21 cellular contexts compared by ENCODE assay signal in genomic region chr1:228353601-228354371, GRCh38. TPM values are rescaled to one million over a fixed set of nuclear protein-coding genes. Genes with fewer than 3 reads are reported as not detected.
DNase-seq lines count a peak whose midpoint lies in the region; ATAC-seq and TF ChIP-seq lines count a peak whose summit lies in the region.
"Had no signal": no experiment of that assay in that cellular context is flagged by ENCODE, and none has a peak within 500 bp of the region (broad histone marks: within the 10 kb centered on the region; RNA-seq: fewer than 3 reads in every experiment).

No MANE protein-coding gene starts in this region.

- H3K9me3 Mint-ChIP-seq in MCF 10A (ENCODE audit: unreplicated experiment) = no peaks in the 10 kb centered on the region
- H3K9me3 Mint-ChIP-seq: CD8-positive, alpha-beta T cell; GM23338; IgD-negative memory B cell had no signal

- H3K36me3 ChIP-seq in mammary epithelial cell (ENCODE audit: insufficient read depth, low read length) (no peaks in the 10 kb centered on the region), psoas muscle (ENCODE audit: insufficient read depth in 1 of 2, low read depth in 1 of 2) (peaks cover 0 to 98% of the 10 kb centered on the region in 2 donors)
- H3K36me3 ChIP-seq: HAP-1, SJSA1 had no signal

- peaks cover 25% of the 10 kb centered on the region for H3K4me1 ChIP-seq in mammary epithelial cell (ENCODE audit: insufficient read depth, low read length)
- no peaks in the 10 kb centered on the region for H3K4me1 ChIP-seq in right cardiac atrium (ENCODE audit: control insufficient read depth, insufficient read depth, low read length)
- no peaks in the 10 kb centered on the region for H3K4me1 ChIP-seq in psoas muscle
- H3K4me1 ChIP-seq: HAP-1, SJSA1 had no signal

- H2AFZ ChIP-seq in mammary epithelial cell (ENCODE audit: low read depth, low read length) = peak overlapping the region; percentile 70
- H2AFZ ChIP-seq: GM23338 had no signal

- no peak for ATAC-seq in right cardiac atrium
- ATAC-seq in psoas muscle = peak; percentile 1 to 15 (median 4)
- ATAC-seq in HG02973 (IDR thresholded peaks at IDR 0.05; ENCODE audit: unreplicated experiment) = no peak
- no peak for ATAC-seq in HG03039 (IDR thresholded peaks at IDR 0.05; ENCODE audit: unreplicated experiment)
- ATAC-seq: CD8-positive, alpha-beta T cell had no signal

- H3K36me3 Mint-ChIP-seq in MCF 10A (ENCODE audit: insufficient read depth, unreplicated experiment) = no peaks in the 10 kb centered on the region

- H3K4me3 ChIP-seq in mammary epithelial cell (replicated peaks in 1 of 3; ENCODE audit: insufficient read depth in 1 of 3, low read depth in 2 of 3, low read length in 3 of 3) (no peak overlapping the region), right cardiac atrium (ENCODE audit: low read length) (no peak overlapping the region), psoas muscle (no peak overlapping the region)
- H3K4me3 ChIP-seq: GM23338, HAP-1, SJSA1 had no signal

- BruUV-seq in mammary epithelial cell (replicated peaks; lab: Mats Ljungman, UMichigan) (no TSS peak), MCF 10A (replicated peaks; lab: Mats Ljungman, UMichigan) (no TSS peak)

- no peaks in the 10 kb centered on the region for H3K27me3 ChIP-seq in mammary epithelial cell (ENCODE audit: insufficient read depth, low read length)
- no peaks in the 10 kb centered on the region for H3K27me3 ChIP-seq in right cardiac atrium (ENCODE audit: control insufficient read depth, insufficient read depth)
- no peaks in the 10 kb centered on the region for H3K27me3 ChIP-seq in psoas muscle (ENCODE audit: insufficient read depth in 3 of 3, low read length in 2 of 3)
- H3K27me3 ChIP-seq: SJSA1 had no signal

- H3K4me3 Mint-ChIP-seq in MCF 10A (ENCODE audit: unreplicated experiment) = no peak overlapping the region
- H3K4me3 Mint-ChIP-seq: CD8-positive, alpha-beta T cell; GM23338; IgD-negative memory B cell had no signal

- peak overlapping the region; percentile 83 for H3K4me2 ChIP-seq in mammary epithelial cell (ENCODE audit: insufficient read depth, low read depth, low read length)
- H3K4me2 ChIP-seq: GM23338 had no signal

- dilution Hi-C loops in mammary epithelial cell (cut with HindIII; ENCODE audit: low sequenced_read_pairs) = no loop called here

- H3K27ac ChIP-seq in mammary epithelial cell (ENCODE audit: insufficient read depth, low read depth, low read length) (no peak overlapping the region), RWPE1 (peak overlapping the region; percentile 73), right cardiac atrium (ENCODE audit: low read length) (no peak overlapping the region), psoas muscle (no peak overlapping the region)
- H3K27ac ChIP-seq: SJSA1 had no signal

- intact Hi-C loops in mammary epithelial cell (cut with micrococcal nuclease) (no loop called here), MCF 10A (cut with micrococcal nuclease) (no loop called here), right cardiac atrium (cut with DNase I) (no loop called here), psoas muscle (cut with DNase I) (no loop called here)

- POLR2A ChIA-PET in MCF 10A (lab: Yijun Ruan, JAX) (no interaction called here), RWPE1 (lab: Yijun Ruan, JAX; ENCODE audit: low non-redundant PET) (no interaction called here)

- TF ChIP-seq CTCF in mammary epithelial cell (conservative IDR thresholded peaks at IDR 0.05 in 1 of 2, IDR thresholded peaks at IDR 0.05 in 1 of 2; ENCODE audit: extremely low read depth in 1 of 2, insufficient read depth in 1 of 2, low read depth in 1 of 2, low read length in 2 of 2) (no peak), MCF 10A (IDR thresholded peaks at IDR 0.05; ENCODE audit: unreplicated experiment) (no peak), RWPE1 (conservative IDR thresholded peaks at IDR 0.05; ENCODE audit: low read depth) (no peak), psoas muscle (IDR thresholded peaks at IDR 0.05) (no peak)

- DNase-seq in mammary epithelial cell (peak; percentile 36), MCF 10A (ENCODE audit: unreplicated experiment) (no peak), RWPE1 (ENCODE audit: low spot score) (no peak), right cardiac atrium (peak; percentile 3 to 55 (median 26)), psoas muscle (peak; percentile 9 to 61), anterior cingulate cortex (lab: John Stamatoyannopoulos, UW) (no peak)
- DNase-seq: AML-193, DMS153, Karpas-422, NCI-H1417, NCI-H1694 treated with DMSO at 0.1 percent for 48 hours, NCI-H2081 treated with DMSO at 0.1 percent for 48 hours, NCI-H446 treated with DMSO at 0.1 percent for 48 hours, NCI-H748 treated with DMSO at 0.1 percent for 48 hours had no signal

- H3K27ac Mint-ChIP-seq in MCF 10A (ENCODE audit: low read depth, unreplicated experiment) = no peak overlapping the region
- H3K27ac Mint-ChIP-seq: CD8-positive, alpha-beta T cell; GM23338; IgD-negative memory B cell had no signal

- in situ Hi-C loops in mammary epithelial cell (cut with MboI; ENCODE audit: low sequenced_read_pairs in 2 of 2) = no loop called here

- no peaks in the 10 kb centered on the region for H3K79me2 ChIP-seq in mammary epithelial cell (ENCODE audit: insufficient read depth, low read length)

- H3K9me3 ChIP-seq in mammary epithelial cell (replicated peaks; ENCODE audit: insufficient read depth, low read length) (no peaks in the 10 kb centered on the region), right cardiac atrium (ENCODE audit: control insufficient read depth, low read length) (no peaks in the 10 kb centered on the region), psoas muscle (no peaks in the 10 kb centered on the region)
- H3K9me3 ChIP-seq: HAP-1, SJSA1 had no signal

- no peaks in the 10 kb centered on the region for H3K4me1 Mint-ChIP-seq in MCF 10A (ENCODE audit: insufficient read depth, unreplicated experiment)
- H3K4me1 Mint-ChIP-seq: GM23338 had no signal

- H3K9ac ChIP-seq in mammary epithelial cell (ENCODE audit: insufficient read depth, low read length) = no peak overlapping the region

- H4K20me1 ChIP-seq in mammary epithelial cell (ENCODE audit: insufficient read depth, low read length) = no peaks in the 10 kb centered on the region

- peaks cover 22% of the 10 kb centered on the region for H3K27me3 Mint-ChIP-seq in MCF 10A (ENCODE audit: insufficient read depth, unreplicated experiment)
- H3K27me3 Mint-ChIP-seq: IgD-negative memory B cell had no signal

- WGBS in mammary epithelial cell (ENCODE audit: low coverage, missing lambda C conversion rate) = 6% methylated on average over 10 of the region's 11 CpGs
- 74% methylated on average over 11 of the region's 11 CpGs for WGBS in right cardiac atrium
- WGBS in psoas muscle, 3 donors = 55 to 71% (median 55%) methylated on average over 11 of the region's 11 CpGs

- CTCF ChIA-PET in mammary epithelial cell (lab: Charles Lee; ENCODE audit: low non-redundant PET) (no interaction called here), MCF 10A (lab: Yijun Ruan, JAX) (interaction anchor here (0.5 to 0.7 kb wide), 3 partner anchors 15 to 102 kb away, joined by 3 read pairs; no protein-coding TSS in a partner anchor), RWPE1 (lab: Yijun Ruan, JAX) (interaction anchor here (0.6 to 1.5 kb wide), 6 partner anchors 10 to 434 kb away, joined by 3 to 4 read pairs (median 4); no protein-coding TSS in a partner anchor)

RNA-seq across cellular contexts. Expression of gene TRIM11, which starts 52.8 kb away (rescaled TPM):
- total RNA-seq in mammary epithelial cell (10 to 100 TPM; 29.8 to 39.6 TPM), MCF 10A (2022) (56.5 and 60.3 TPM in 2 replicates), right cardiac atrium (10 to 100 TPM in 1 of 4 donors, 1 to 10 TPM in 3; 8.9 to 10.7 (median 9.5) TPM), psoas muscle (1 to 10 TPM; 2.8 to 4.5 (median 4.0) TPM)
- polyA plus RNA-seq in mammary epithelial cell (17.3 TPM), right cardiac atrium (5.9 TPM), psoas muscle (1 to 10 TPM; 3.1 to 6.3 (median 3.6) TPM)
- 34.0 TPM for polyA minus RNA-seq in mammary epithelial cell

Comparison
In these comparisons a context has a peak if more than half of its experiments do, and no peak if none do; other contexts are left out.
1. DNase-seq: peak in mammary epithelial cell (single experiment), right cardiac atrium (3 of 3) and psoas muscle (2 of 2); none in MCF 10A (single experiment), RWPE1 (single experiment) and anterior cingulate cortex (0 of 58).
2. ATAC-seq: peak in psoas muscle (4 of 4); none in right cardiac atrium (0 of 2), HG02973 (single experiment) and HG03039 (single experiment).